In the genomic region with DNA sequence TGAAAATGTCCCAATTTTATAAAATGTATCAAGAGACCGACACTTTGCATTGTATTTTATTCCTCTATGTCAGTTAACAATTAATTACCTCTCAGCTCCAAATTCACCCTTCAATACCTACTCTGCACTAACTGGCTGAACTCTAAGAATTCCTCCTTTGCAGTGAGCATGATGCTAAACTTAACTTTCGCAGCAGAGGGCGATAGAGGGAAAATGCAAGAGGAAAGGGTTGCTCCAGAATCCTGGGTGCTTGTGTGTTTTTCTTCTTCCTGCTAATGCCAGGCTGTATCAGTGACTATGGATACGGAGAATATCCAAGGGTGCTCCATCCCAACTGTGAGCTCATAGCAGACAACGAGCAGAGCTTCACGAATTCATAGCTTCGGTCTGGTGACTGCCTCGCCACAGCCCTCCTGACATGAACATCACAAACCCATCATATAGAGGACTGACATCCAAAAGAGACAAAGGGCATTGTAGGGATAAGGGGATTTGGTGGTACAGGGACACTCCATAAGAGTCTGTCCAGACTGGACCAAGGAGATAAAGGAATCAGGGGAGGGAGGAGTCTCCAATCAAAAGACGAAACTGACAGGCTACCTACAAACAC, we compare ENCODE assay signal across 9 cellular contexts.
DNase-seq lines count a peak whose midpoint lies in the region; ATAC-seq, FAIRE-seq and TF ChIP-seq lines count a peak whose summit lies in the region.
"Had no signal": no experiment of that assay in that cellular context is flagged by ENCODE, and none has a peak within 500 bp of the region (broad histone marks: within the 10 kb centered on the region; RNA-seq: fewer than 3 reads in every experiment).

No MANE protein-coding gene starts in this region.

- H3K9ac ChIP-seq in endothelial cell of umbilical vein (replicated peaks; ENCODE audit: extremely low read depth, insufficient read depth, low read length) = no peak overlapping the region

- no peaks in the 10 kb centered on the region for H3K9me3 ChIP-seq in CD4-positive, alpha-beta T cell (ENCODE audit: control insufficient read depth, low read length)
- no peaks in the 10 kb centered on the region for H3K9me3 ChIP-seq in endothelial cell of umbilical vein (replicated peaks; ENCODE audit: control insufficient read depth, insufficient read depth, low read length)
- no peaks in the 10 kb centered on the region for H3K9me3 ChIP-seq in sigmoid colon
- no peaks in the 10 kb centered on the region for H3K9me3 ChIP-seq in aorta (ENCODE audit: control insufficient read depth, low read length)

- no peaks in the 10 kb centered on the region for H3K27me3 Mint-ChIP-seq in CD4-positive, alpha-beta T cell
- H3K27me3 Mint-ChIP-seq: IgD-negative memory B cell had no signal

- no peaks in the 10 kb centered on the region for H3K4me1 ChIP-seq in endothelial cell of umbilical vein (ENCODE audit: control insufficient read depth, extremely low read depth, insufficient read depth, low read length)
- H3K4me1 ChIP-seq in sigmoid colon = peaks cover 0 to 9% (median 2%) of the 10 kb centered on the region in 4 donors
- H3K4me1 ChIP-seq in aorta (ENCODE audit: control insufficient read depth in 1 of 2, insufficient read depth in 2 of 2, low read length in 2 of 2) = no peaks in the 10 kb centered on the region

- H3K27ac ChIP-seq in CD4-positive, alpha-beta T cell (ENCODE audit: low read depth, low read length) = no peak overlapping the region
- H3K27ac ChIP-seq in endothelial cell of umbilical vein (ENCODE audit: insufficient read depth, low read depth, low read length) (no peak overlapping the region), sigmoid colon (no peak overlapping the region), aorta (ENCODE audit: low read depth in 1 of 2, low read length in 2 of 2) (no peak overlapping the region)

- no peak for TF ChIP-seq POLR2A in endothelial cell of umbilical vein (IDR thresholded peaks at IDR 0.05; ENCODE audit: low read depth, low read length)
- no peak for TF ChIP-seq POLR2A in sigmoid colon (IDR thresholded peaks at IDR 0.05)

- H2AFZ ChIP-seq in endothelial cell of umbilical vein (ENCODE audit: low read depth, low read length) = no peak overlapping the region

- no peaks in the 10 kb centered on the region for H3K4me1 Mint-ChIP-seq in CD4-positive, alpha-beta T cell (ENCODE audit: low read depth)

- intact Hi-C loops in CD4-positive, alpha-beta T cell (cut with DNase I, micrococcal nuclease) = loop anchor here (2.0 to 5.0 kb wide), 2 partner anchors 118 to 120 kb away; no protein-coding TSS in a partner anchor
- intact Hi-C loops in endothelial cell of umbilical vein (cut with micrococcal nuclease) = loop anchor here (1.0 kb wide), 1 partner anchor 120 kb away; no protein-coding TSS in a partner anchor
- intact Hi-C loops in sigmoid colon (cut with DNase I) = no loop called here
- intact Hi-C loops in aorta (cut with DNase I) = no loop called here

- no peaks in the 10 kb centered on the region for H3K9me3 Mint-ChIP-seq in CD4-positive, alpha-beta T cell

- H3K4me3 ChIP-seq in H7 (ENCODE audit: insufficient read depth, low read depth, low read length) (no peak overlapping the region), endothelial cell of umbilical vein (replicated peaks in 1 of 3; ENCODE audit: insufficient read depth in 1 of 3, low read depth in 1 of 3, low read length in 3 of 3) (no peak overlapping the region), sigmoid colon (no peak overlapping the region), aorta (ENCODE audit: low read length in 2 of 2) (no peak overlapping the region)

- dilution Hi-C loops in endothelial cell of umbilical vein (cut with MboI; ENCODE audit: extremely low pct_ligation_motif_present, low sequenced_read_pairs) = no loop called here

- no peak overlapping the region for H3K4me3 Mint-ChIP-seq in CD4-positive, alpha-beta T cell
- H3K4me3 Mint-ChIP-seq: IgD-negative memory B cell had no signal

- CTCF ChIA-PET in CD4-positive, alpha-beta T cell (lab: Charles Lee) = no interaction called here
- CTCF ChIA-PET in endothelial cell of umbilical vein (lab: Charles Lee) = interaction anchor here (1.2 to 7.7 kb wide), 5 partner anchors 9 to 152 kb away, joined by 3 to 60 read pairs (median 5); no protein-coding TSS in a partner anchor

- no peak overlapping the region for H3K27ac Mint-ChIP-seq in CD4-positive, alpha-beta T cell
- H3K27ac Mint-ChIP-seq: IgD-negative memory B cell had no signal

- H3K27me3 ChIP-seq in CD4-positive, alpha-beta T cell (ENCODE audit: control insufficient read depth, insufficient read depth, low read length) = no peaks in the 10 kb centered on the region
- H3K27me3 ChIP-seq in H7 (ENCODE audit: control insufficient read depth, insufficient read depth, low read length) (no peaks in the 10 kb centered on the region), endothelial cell of umbilical vein (ENCODE audit: control insufficient read depth in 2 of 2, insufficient read depth in 2 of 2, low read length in 2 of 2) (no peaks in the 10 kb centered on the region), sigmoid colon (no peaks in the 10 kb centered on the region), aorta (ENCODE audit: control insufficient read depth in 1 of 2, insufficient read depth in 2 of 2, low read length in 1 of 2) (no peaks in the 10 kb centered on the region)

- WGBS in sigmoid colon, 2 donors = 95 to 96% methylated on average over 9 of the region's 9 CpGs
- 97% methylated on average over 9 of the region's 9 CpGs for WGBS in aorta, 2 donors

- H3K4me2 ChIP-seq in endothelial cell of umbilical vein (ENCODE audit: insufficient read depth, low read length) = no peak overlapping the region

- no peaks in the 10 kb centered on the region for H3K9me1 ChIP-seq in endothelial cell of umbilical vein (replicated peaks; ENCODE audit: control insufficient read depth, extremely low read depth, insufficient read depth, low read length)

- H3K36me3 ChIP-seq in H7 (replicated peaks; ENCODE audit: control insufficient read depth, insufficient read depth, low read length) = no peaks in the 10 kb centered on the region
- H3K36me3 ChIP-seq in endothelial cell of umbilical vein (ENCODE audit: control insufficient read depth in 2 of 2, extremely low read depth in 1 of 2, insufficient read depth in 2 of 2, low read length in 2 of 2) = no peaks in the 10 kb centered on the region
- no peaks in the 10 kb centered on the region for H3K36me3 ChIP-seq in sigmoid colon
- H3K36me3 ChIP-seq in aorta (ENCODE audit: control insufficient read depth in 1 of 2, insufficient read depth in 2 of 2, low read length in 1 of 2) = no peaks in the 10 kb centered on the region

- no peak for ATAC-seq in CD4-positive, alpha-beta T cell (ENCODE audit: poor library complexity)
- ATAC-seq in GM18867 (IDR thresholded peaks at IDR 0.05; ENCODE audit: unreplicated experiment) = no peak
- ATAC-seq in aorta (ENCODE audit: low FRiP score) = no peak

- peak in 3 of 10 experiments; percentile 3 to 13 (median 4) for DNase-seq in CD4-positive, alpha-beta T cell
- DNase-seq in H7 (peak; percentile 57), SHP77 (lab: John Stamatoyannopoulos, UW) (peak; percentile 50 to 56), endothelial cell of umbilical vein (ENCODE audit: low read depth, low spot score) (peak; percentile 36), sigmoid colon (no peak), aorta (no peak), middle frontal gyrus (ENCODE audit: extremely low spot score, low spot score) (no peak)

- no peak for TF ChIP-seq EP300 in sigmoid colon (IDR thresholded peaks at IDR 0.05)

- H3K79me2 ChIP-seq in endothelial cell of umbilical vein (ENCODE audit: control insufficient read depth, insufficient read depth, low read length) = no peaks in the 10 kb centered on the region

- peaks cover 7% of the 10 kb centered on the region for H3K36me3 Mint-ChIP-seq in CD4-positive, alpha-beta T cell (ENCODE audit: low read depth)

- no peaks in the 10 kb centered on the region for H4K20me1 ChIP-seq in endothelial cell of umbilical vein (replicated peaks; ENCODE audit: control insufficient read depth, extremely low read depth, insufficient read depth, low read length)

- TF ChIP-seq CTCF in CD4-positive, alpha-beta T cell (IDR thresholded peaks at IDR 0.05) = peak; percentile 52
- peak; percentile 43 to 61 for TF ChIP-seq CTCF in endothelial cell of umbilical vein (IDR thresholded peaks at IDR 0.05; ENCODE audit: extremely low read depth in 1 of 2, insufficient read depth in 1 of 2, low read depth in 1 of 2, low read length in 2 of 2)
- TF ChIP-seq CTCF in sigmoid colon (IDR thresholded peaks at IDR 0.05) = peak in 3 of 4 experiments; percentile 7 to 22 (median 8)

- POLR2A ChIA-PET in CD4-positive, alpha-beta T cell (lab: Charles Lee) = no interaction called here
- POLR2A ChIA-PET in endothelial cell of umbilical vein (lab: Charles Lee) = no interaction called here

- peak; percentile 86 for FAIRE-seq in endothelial cell of umbilical vein (lab: Jason Lieb, UNC)

- no TSS peak for BruUV-seq in endothelial cell of umbilical vein (replicated peaks; lab: Mats Ljungman, UMichigan)

TF ChIP-seq in endothelial cell of umbilical vein, 7 proteins besides CTCF, POLR2A, EP300 and RAD21:
- TF ChIP-seq FOS (IDR thresholded peaks at IDR 0.05; ENCODE audit: borderline replicate concordance, insufficient read depth, low read length) (no peak), EZH2 (IDR thresholded peaks at IDR 0.05; ENCODE audit: borderline replicate concordance, low read depth, low read length, severe bottlenecking) (no peak), MYC (IDR thresholded peaks at IDR 0.05; ENCODE audit: low read depth, low read length) (no peak), POLR2AphosphoS5 (IDR thresholded peaks at IDR 0.05; ENCODE audit: insufficient read depth, low read depth, low read length) (no peak), GATA2 (IDR thresholded peaks at IDR 0.05; ENCODE audit: insufficient read depth, insufficient read length, low read depth, low read length) (no peak), JUN (IDR thresholded peaks at IDR 0.05; ENCODE audit: borderline replicate concordance, insufficient read depth, insufficient read length, low read depth) (no peak)
- TF ChIP-seq, protein P1, sequence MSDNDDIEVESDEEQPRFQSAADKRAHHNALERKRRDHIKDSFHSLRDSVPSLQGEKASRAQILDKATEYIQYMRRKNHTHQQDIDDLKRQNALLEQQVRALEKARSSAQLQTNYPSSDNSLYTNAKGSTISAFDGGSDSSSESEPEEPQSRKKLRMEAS (IDR thresholded peaks at IDR 0.05; ENCODE audit: insufficient read depth, insufficient read length) = no peak

Comparison
In these comparisons a context has a peak if more than half of its experiments do, and no peak if none do; other contexts are left out.
1. DNase-seq: peak in H7 (single experiment), SHP77 (2 of 2) and endothelial cell of umbilical vein (single experiment); none in sigmoid colon (single experiment), aorta (0 of 2) and middle frontal gyrus (single experiment).
2. intact Hi-C loops: an anchor here in CD4-positive, alpha-beta T cell (2.0 to 5.0 kb wide) and endothelial cell of umbilical vein (1.0 kb wide); none called in sigmoid colon and aorta.
3. Peak in every context shown above with its lines, with median percentiles within 50 percentile points of each other: CTCF ChIP-seq.